Comparison of ENCODE assay signal across 7 cellular contexts in the genomic region with DNA sequence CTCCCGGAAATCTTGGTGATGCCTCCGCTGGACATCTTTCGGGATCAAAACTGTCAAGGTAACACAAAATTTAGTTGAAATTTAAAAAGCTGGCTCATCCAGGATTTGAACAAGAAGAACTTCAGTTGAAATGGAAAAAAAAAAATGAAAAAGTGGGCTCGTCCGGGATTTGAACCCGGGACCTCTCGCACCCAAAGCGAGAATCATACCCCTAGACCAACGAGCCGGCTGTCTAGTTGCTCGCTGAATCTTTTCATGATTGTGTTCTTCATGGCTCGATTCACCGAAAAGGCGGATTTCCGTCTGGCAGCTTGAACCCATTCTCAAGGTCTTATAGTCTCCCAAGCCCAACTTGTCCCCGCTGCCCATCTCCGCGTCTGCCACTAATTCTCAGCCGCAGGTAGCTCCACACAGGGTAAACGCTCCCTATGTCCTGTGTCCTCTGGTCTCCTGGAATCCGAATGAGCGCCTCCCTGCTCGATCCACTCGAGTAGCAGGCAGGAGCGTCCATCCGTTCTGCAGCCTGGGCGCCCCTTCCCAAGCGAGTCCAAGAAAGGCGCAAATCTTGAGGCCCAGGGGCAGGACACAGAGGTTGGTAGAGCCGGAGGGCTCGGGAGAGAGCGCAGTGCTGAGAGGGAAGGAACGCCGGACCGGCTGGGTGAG. TPM values are rescaled to one million over a fixed set of nuclear protein-coding genes. Genes with fewer than 3 reads are reported as not detected.
DNase-seq lines count a peak whose midpoint lies in the region; ATAC-seq and TF ChIP-seq lines count a peak whose summit lies in the region.

No MANE protein-coding gene starts in this region.

- peaks cover 47% of the 10 kb centered on the region for H3K4me1 Mint-ChIP-seq in activated CD4-positive, alpha-beta memory T cell treated with anti-CD3 and anti-CD28 coated beads for 36 hours (ENCODE audit: low read depth)
- H3K4me1 Mint-ChIP-seq in endothelial cell (ENCODE audit: unreplicated experiment), result peaks cover 21% of the 10 kb centered on the region

- H3K9me3 ChIP-seq in muscle layer of duodenum (ENCODE audit: control insufficient read depth in 1 of 2, low read length in 2 of 2), result no peaks in the 10 kb centered on the region

- peak overlapping the region; percentile 96 to 99 for H3K4me3 ChIP-seq in muscle layer of duodenum (ENCODE audit: low read depth in 1 of 2, low read length in 2 of 2)

- peaks cover 0 to 11% of the 10 kb centered on the region in 2 donors for H3K4me1 ChIP-seq in muscle layer of duodenum (ENCODE audit: control insufficient read depth in 1 of 2, insufficient read depth in 2 of 2, low read length in 2 of 2)

- H3K27me3 Mint-ChIP-seq in activated CD4-positive, alpha-beta memory T cell treated with anti-CD3 and anti-CD28 coated beads for 36 hours, result peaks cover 11% of the 10 kb centered on the region
- H3K27me3 Mint-ChIP-seq in endothelial cell (ENCODE audit: unreplicated experiment), result peaks cover 58% of the 10 kb centered on the region

- intact Hi-C loops in activated CD4-positive, alpha-beta memory T cell treated with anti-CD3 and anti-CD28 coated beads for 36 hours (cut with micrococcal nuclease), result loop anchor here (1.0 to 2.0 kb wide), 3 partner anchors 16 to 33 kb away; no protein-coding TSS in a partner anchor

- H3K9me3 Mint-ChIP-seq in activated CD4-positive, alpha-beta memory T cell treated with anti-CD3 and anti-CD28 coated beads for 36 hours, result peaks cover 6% of the 10 kb centered on the region
- peaks cover 5% of the 10 kb centered on the region for H3K9me3 Mint-ChIP-seq in endothelial cell (ENCODE audit: unreplicated experiment)

- TF ChIP-seq CTCF in endothelial cell (IDR thresholded peaks at IDR 0.05; ENCODE audit: unreplicated experiment), result no peak

- H3K27ac Mint-ChIP-seq in activated CD4-positive, alpha-beta memory T cell treated with anti-CD3 and anti-CD28 coated beads for 36 hours, result peak overlapping the region; percentile 87
- peak overlapping the region; percentile 91 for H3K27ac Mint-ChIP-seq in endothelial cell (ENCODE audit: unreplicated experiment)

- no peaks in the 10 kb centered on the region for H3K27me3 ChIP-seq in muscle layer of duodenum (ENCODE audit: low read depth, low read length)

- DNase-seq in HS-27A (ENCODE audit: low read depth) (peak; percentile 51), endothelial cell (ENCODE audit: low spot score) (peak; percentile 77), nucleus accumbens (lab: John Stamatoyannopoulos, UW) (no peak), NCI-H2196 (lab: John Stamatoyannopoulos, UW; ENCODE audit: unreplicated experiment) (no peak)
- peak; percentile 90 for DNase-seq in activated CD4-positive, alpha-beta memory T cell treated with anti-CD3 and anti-CD28 coated beads for 36 hours
- DNase-seq in stimulated activated naive CD8-positive, alpha-beta T cell treated with anti-CD3 and anti-CD28 coated beads, Interleukin-15, Interleukin-2, amounts not matched to agents 100 U/mL and 50 U/mL, for 24 hours, result peak; percentile 82

- ATAC-seq in stimulated activated naive CD8-positive, alpha-beta T cell treated with anti-CD3 and anti-CD28 coated beads, Interleukin-15, Interleukin-2, amounts not matched to agents 100 U/mL and 50 U/mL, for 24 hours, result peak; percentile 4

- peak overlapping the region; percentile 63 for H3K27ac ChIP-seq in muscle layer of duodenum (ENCODE audit: low read length)

- H3K36me3 ChIP-seq in muscle layer of duodenum (ENCODE audit: control insufficient read depth in 1 of 2, insufficient read depth in 2 of 2, low read length in 2 of 2), result no peaks in the 10 kb centered on the region

- peak overlapping the region; percentile 80 for H3K4me3 Mint-ChIP-seq in activated CD4-positive, alpha-beta memory T cell treated with anti-CD3 and anti-CD28 coated beads for 36 hours
- peak overlapping the region; percentile 94 for H3K4me3 Mint-ChIP-seq in endothelial cell (ENCODE audit: unreplicated experiment)

- CTCF ChIA-PET in activated CD4-positive, alpha-beta memory T cell treated with anti-CD3 and anti-CD28 coated beads for 36 hours (lab: Charles Lee), result interaction anchor here (0.6 to 2.8 kb wide), 8 partner anchors 16 to 73 kb away, joined by 3 to 30 read pairs (median 3); a partner anchor contains a TSS

- H3K36me3 Mint-ChIP-seq in activated CD4-positive, alpha-beta memory T cell treated with anti-CD3 and anti-CD28 coated beads for 36 hours, result peaks cover 14% of the 10 kb centered on the region
- H3K36me3 Mint-ChIP-seq in endothelial cell (ENCODE audit: low read depth, unreplicated experiment), result peaks cover 10% of the 10 kb centered on the region

- POLR2A ChIA-PET in activated CD4-positive, alpha-beta memory T cell treated with anti-CD3 and anti-CD28 coated beads for 36 hours (lab: Charles Lee), result interaction anchor here (0.7 to 4.2 kb wide), 11 partner anchors 13 to 72 kb away, joined by 3 to 37 read pairs (median 4); a partner anchor contains a TSS

RNA-seq across cellular contexts. Expression of a gene that starts 16.2 kb away (rescaled TPM):
- 1 to 10 TPM; 2.9 to 3.5 TPM for total RNA-seq in activated CD4-positive, alpha-beta memory T cell treated with anti-CD3 and anti-CD28 coated beads for 36 hours
- not detected for total RNA-seq in endothelial cell (ENCODE audit: unreplicated experiment)

RNA-seq across cellular contexts. Expression of a gene that starts 34.2 kb away (rescaled TPM):
- 10 to 100 TPM; 35.3 to 36.4 TPM for total RNA-seq in activated CD4-positive, alpha-beta memory T cell treated with anti-CD3 and anti-CD28 coated beads for 36 hours
- 21.8 TPM for total RNA-seq in endothelial cell (ENCODE audit: unreplicated experiment)

RNA-seq across cellular contexts. Expression of a gene that starts 41.4 kb away (rescaled TPM):
- total RNA-seq in activated CD4-positive, alpha-beta memory T cell treated with anti-CD3 and anti-CD28 coated beads for 36 hours, result not detected
- not detected for total RNA-seq in endothelial cell (ENCODE audit: unreplicated experiment)

RNA-seq across cellular contexts. Expression of a gene that starts 54.9 kb away (rescaled TPM):
- total RNA-seq in activated CD4-positive, alpha-beta memory T cell treated with anti-CD3 and anti-CD28 coated beads for 36 hours, result 1,000 to 10,000 TPM; 2,635 to 2,697 TPM
- 2,232 TPM for total RNA-seq in endothelial cell (ENCODE audit: unreplicated experiment)

RNA-seq across cellular contexts. Expression of a gene that starts 57.9 kb away (rescaled TPM):
- total RNA-seq in activated CD4-positive, alpha-beta memory T cell treated with anti-CD3 and anti-CD28 coated beads for 36 hours, result not detected
- not detected for total RNA-seq in endothelial cell (ENCODE audit: unreplicated experiment)

Comparison
In these comparisons a context has a peak if more than half of its experiments do, and no peak if none do; other contexts are left out.
1. DNase-seq: peak in HS-27A (single experiment), activated CD4-positive, alpha-beta memory T cell treated with anti-CD3 and anti-CD28 coated beads for 36 hours (single experiment), endothelial cell (single experiment) and stimulated activated naive CD8-positive, alpha-beta T cell treated with anti-CD3 and anti-CD28 coated beads, Interleukin-15, Interleukin-2, amounts not matched to agents 100 U/mL and 50 U/mL, for 24 hours (single experiment); none in nucleus accumbens (0 of 56) and NCI-H2196 (single experiment).